ENCODE assay signal across 8 cellular contexts in the genomic region with DNA sequence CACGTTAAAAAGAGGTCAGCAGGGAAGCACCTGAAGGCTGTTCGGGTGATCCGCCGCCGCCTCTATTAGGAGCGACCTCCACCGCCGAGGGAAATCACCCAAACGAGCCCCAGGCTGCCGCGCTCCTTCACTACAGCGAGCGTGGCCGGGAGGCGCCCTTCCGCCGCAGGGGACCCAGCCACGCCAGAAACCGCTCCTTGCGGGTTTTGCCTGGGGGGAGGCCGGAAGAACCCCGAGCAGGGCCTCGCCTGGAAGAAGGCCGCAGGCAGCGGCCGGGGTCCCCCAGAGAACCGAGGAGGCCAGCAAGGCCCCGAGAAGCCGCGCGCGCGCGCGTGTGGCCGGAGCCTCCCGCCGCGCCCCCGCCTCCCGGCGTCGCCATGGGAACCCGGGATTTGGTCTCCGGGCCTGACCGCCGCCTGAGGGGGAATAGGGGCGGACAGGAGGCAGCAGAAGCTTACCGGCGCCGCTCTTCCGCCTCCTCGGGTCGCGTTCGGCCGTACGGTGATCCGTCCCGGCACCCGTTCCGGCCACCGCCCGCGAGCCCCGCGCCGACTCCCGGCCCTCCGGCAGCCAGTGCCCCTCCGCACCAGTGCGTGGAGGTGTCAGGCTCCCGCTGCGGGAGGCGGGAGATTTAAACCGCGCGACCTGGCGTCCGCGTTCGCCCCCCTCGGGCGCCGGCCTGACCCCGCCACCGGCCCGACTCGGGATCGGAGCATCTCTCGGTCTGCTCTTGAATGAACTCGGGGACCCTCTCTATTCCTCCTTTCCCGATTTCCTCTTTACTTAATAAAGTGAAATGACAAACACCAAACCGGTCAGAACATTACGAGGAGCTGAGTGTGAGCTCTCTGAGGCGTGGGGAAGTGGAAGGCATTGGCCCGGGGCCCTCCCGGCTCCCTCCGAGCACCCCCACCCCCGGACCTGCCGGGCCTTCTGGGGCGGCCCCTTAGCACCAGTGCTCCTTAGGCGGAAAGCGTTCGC. TPM values are rescaled to one million over a fixed set of nuclear protein-coding genes. Genes with fewer than 3 reads are reported as not detected.
DNase-seq lines count a peak whose midpoint lies in the region; ATAC-seq and TF ChIP-seq lines count a peak whose summit lies in the region.

A gene (minus strand): TSS at position 606 of the 981 bp plus-strand sequence. CDS start 42,757 bp downstream, outside the sequence.

- no peaks in the 10 kb centered on the region for H3K27me3 ChIP-seq in smooth muscle cell (ENCODE audit: low read depth)

- H3K9me3 ChIP-seq in smooth muscle cell (replicated peaks; ENCODE audit: low read depth), result no peaks in the 10 kb centered on the region

- peak; percentile 57 to 70 for DNase-seq in NCI-H524 (lab: John Stamatoyannopoulos, UW)
- no peak for DNase-seq in NCI-H524 treated with DMSO at 0.1 percent for 48 hours (lab: John Stamatoyannopoulos, UW)
- peak; percentile 63 for DNase-seq in NCI-H2029 treated with DMSO at 0.1 percent for 48 hours (lab: John Stamatoyannopoulos, UW)
- DNase-seq in T47D (ENCODE audit: low read depth in 1 of 2, low spot score in 1 of 2), result peak; percentile 23 to 44
- peak; percentile 81 for DNase-seq in iPS-NIHi11 (ENCODE audit: low spot score)
- DNase-seq in smooth muscle cell (lab: John Stamatoyannopoulos, UW; ENCODE audit: unreplicated experiment), result peak; percentile 72

- TF ChIP-seq CTCF in VCaP (conservative IDR thresholded peaks at IDR 0.05), result no peak
- TF ChIP-seq CTCF in smooth muscle cell (IDR thresholded peaks at IDR 0.05; ENCODE audit: borderline replicate concordance, insufficient read depth, poor library complexity, severe bottlenecking), result no peak

- peak within 1 kb of the TSS; percentile 85 for H3K9ac ChIP-seq in smooth muscle cell (ENCODE audit: low read depth)

- H2AFZ ChIP-seq in smooth muscle cell (ENCODE audit: low read depth), result peak within 1 kb of the TSS; percentile 93

- H3K4me1 ChIP-seq in smooth muscle cell (ENCODE audit: low read depth), result peaks cover 4% of the 10 kb centered on the region

- peak within 1 kb of the TSS; percentile 74 for H3K4me3 ChIP-seq in smooth muscle cell

- under 1% methylated on average over 85 of the region's 105 CpGs for WGBS in smooth muscle cell (ENCODE audit: low lambda C conversion rate)

- H3K4me2 ChIP-seq in smooth muscle cell, result peak within 1 kb of the TSS; percentile 94

- H3F3A ChIP-seq in smooth muscle cell (ENCODE audit: low read depth), result no peaks in the 10 kb centered on the region

- H3K36me3 ChIP-seq in smooth muscle cell (ENCODE audit: low read depth), result no peaks in the 10 kb centered on the region

- in situ Hi-C loops in T47D (cut with HindIII; ENCODE audit: low pct_unique_long_range_greater_than_20kb, low sequenced_read_pairs), result no loop called here

- no peaks in the 10 kb centered on the region for H4K20me1 ChIP-seq in smooth muscle cell (ENCODE audit: low read depth)

- H3K79me2 ChIP-seq in smooth muscle cell (ENCODE audit: low read depth), result no peaks in the 10 kb centered on the region

- ATAC-seq in HG02884 (IDR thresholded peaks at IDR 0.05; ENCODE audit: unreplicated experiment), result peak; percentile 62

- peak within 1 kb of the TSS; percentile 93 for H3K27ac ChIP-seq in VCaP
- peak within 1 kb of the TSS; percentile 60 for H3K27ac ChIP-seq in smooth muscle cell (ENCODE audit: low read depth)

RNA-seq across cellular contexts. Expression of the gene that starts here (rescaled TPM):
- total RNA-seq in smooth muscle cell, result 1.9 and 5.8 TPM in 2 replicates
- 0.66 and 1.4 TPM in 2 replicates for polyA plus RNA-seq in smooth muscle cell
